In the genomic region with DNA sequence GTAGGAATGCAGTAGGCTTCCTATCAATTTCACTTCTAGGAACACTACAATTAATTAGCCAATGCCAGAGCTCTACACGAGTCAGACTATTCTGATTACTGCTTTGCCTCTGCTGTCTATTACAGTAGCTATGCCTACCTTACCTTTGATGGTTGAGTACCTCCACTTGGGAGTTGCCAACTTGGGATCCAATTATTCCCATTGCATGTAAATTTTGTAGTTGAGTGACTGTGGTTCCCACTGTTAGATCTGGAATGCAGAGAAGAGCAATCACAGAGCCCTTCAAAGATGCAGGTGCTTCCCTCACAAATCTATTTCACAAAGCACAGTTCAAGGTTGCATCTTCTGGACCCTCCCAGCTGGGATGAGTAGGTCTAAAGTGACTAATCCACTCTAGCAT, we compare ENCODE assay signal across 29 cellular contexts.
A peak's percentile ranks its signal among the peaks of the same experiment; 100 is the strongest.
DNase-seq lines count a peak whose midpoint lies in the region; ATAC-seq, FAIRE-seq and TF ChIP-seq lines count a peak whose summit lies in the region.
"Had no signal": no experiment of that assay in that cellular context is flagged by ENCODE, and none has a peak within 500 bp of the region (broad histone marks: within the 10 kb centered on the region; RNA-seq: fewer than 3 reads in every experiment).

No MANE protein-coding gene starts in this region.

- H3K4me2 ChIP-seq in HepG2 (ENCODE audit: low read depth, low read length): no peak overlapping the region
- H3K4me2 ChIP-seq: A549; BLaER1; BLaER1 treated with 17β-estradiol and CSF1 and Interleukin-3, amounts not matched to agents 10 nM and 100 nM had no signal

- no peak overlapping the region for H3K9ac ChIP-seq in HepG2 (ENCODE audit: insufficient read depth, low read depth, low read length)
- H3K9ac ChIP-seq: BLaER1; BLaER1 treated with 17β-estradiol and CSF1 and Interleukin-3, amounts not matched to agents 10 nM and 100 nM had no signal

- H3K27ac ChIP-seq in HEK293 (ENCODE audit: extremely low read depth, low read depth, low read length): no peak overlapping the region
- H3K27ac ChIP-seq in HepG2 (ENCODE audit: extremely low read length, insufficient read depth, low read length): no peak overlapping the region
- H3K27ac ChIP-seq: 22Rv1; A549; BLaER1; BLaER1 treated with 17β-estradiol and CSF1 and Interleukin-3, amounts not matched to agents 10 nM and 100 nM; C4-2B had no signal

- CTCF ChIA-PET in HEK293 (lab: Yijun Ruan, JAX): no interaction called here
- CTCF ChIA-PET in HepG2 (lab: Yijun Ruan, JAX; ENCODE audit: low intra/inter-chr PET ratio, low total read pairs): no interaction called here

- no peaks in the 10 kb centered on the region for H3K4me1 ChIP-seq in HEK293 (ENCODE audit: control insufficient read depth, insufficient read depth, low read length)
- H3K4me1 ChIP-seq in HepG2 (ENCODE audit: insufficient read depth, low read length): no peaks in the 10 kb centered on the region
- H3K4me1 ChIP-seq: A549; BE2C; BLaER1; BLaER1 treated with 17β-estradiol and CSF1 and Interleukin-3, amounts not matched to agents 10 nM and 100 nM; Caco-2 had no signal

- H2AFZ ChIP-seq in HepG2 (ENCODE audit: low read length): no peak overlapping the region

- TF ChIP-seq RAD21 in HepG2 (CRISPR knock-in tag; IDR thresholded peaks at IDR 0.05): no peak

- no peak for TF ChIP-seq CTCF in HEK293 (tag by site-specific recombination; IDR thresholded peaks at IDR 0.05)
- no peak for TF ChIP-seq CTCF in HepG2 (CRISPR knock-in tag; IDR thresholded peaks at IDR 0.05)

- H3K9me3 ChIP-seq in HEK293 (ENCODE audit: control insufficient read depth, insufficient read depth, low read depth, low read length) (no peaks in the 10 kb centered on the region), HepG2 (ENCODE audit: low read length) (no peaks in the 10 kb centered on the region)
- H3K9me3 ChIP-seq: A549, BE2C had no signal

- POLR2A ChIA-PET in HEK293 (lab: Yijun Ruan, JAX): no interaction called here
- POLR2A ChIA-PET in HepG2 (lab: Yijun Ruan, JAX): no interaction called here

- 0% methylated on average over 1 of the region's 1 CpG for WGBS in HepG2 (ENCODE audit: low lambda C conversion rate)

- no peak for ATAC-seq in HepG2
- ATAC-seq: A549; CD8-positive, alpha-beta T cell had no signal

- no peaks in the 10 kb centered on the region for H3K36me3 ChIP-seq in HEK293 (ENCODE audit: control insufficient read depth in 2 of 2, insufficient read depth in 1 of 2, low read length in 2 of 2)
- H3K36me3 ChIP-seq in HepG2 (replicated peaks in 1 of 2; ENCODE audit: control insufficient read depth in 1 of 2, insufficient read depth in 2 of 2, low read length in 2 of 2): no peaks in the 10 kb centered on the region
- H3K36me3 ChIP-seq: BE2C; BLaER1; BLaER1 treated with 17β-estradiol and CSF1 and Interleukin-3, amounts not matched to agents 10 nM and 100 nM had no signal

- intact Hi-C loops in HepG2 (cut with micrococcal nuclease; ENCODE audit: unreplicated experiment): no loop called here

- TF ChIP-seq EP300 in HepG2 (IDR thresholded peaks at IDR 0.05; ENCODE audit: low read depth in 2 of 2, low read length in 2 of 2) (no peak), HepG2 (CRISPR knock-in tag; IDR thresholded peaks at IDR 0.05; ENCODE audit: borderline replicate concordance) (no peak)

- no peaks in the 10 kb centered on the region for H3K27me3 ChIP-seq in HepG2 (ENCODE audit: control insufficient read depth in 1 of 2, insufficient read depth in 2 of 2, low read length in 2 of 2)
- H3K27me3 ChIP-seq: BE2C; BLaER1; BLaER1 treated with 17β-estradiol and CSF1 and Interleukin-3, amounts not matched to agents 10 nM and 100 nM had no signal

- H4K20me1 ChIP-seq in HepG2 (ENCODE audit: insufficient read depth, low read length): no peaks in the 10 kb centered on the region
- H4K20me1 ChIP-seq: BLaER1; BLaER1 treated with 17β-estradiol and CSF1 and Interleukin-3, amounts not matched to agents 10 nM and 100 nM had no signal

- H3K4me3 ChIP-seq in HEK293 (ENCODE audit: low read depth, low read length): no peak overlapping the region
- H3K4me3 ChIP-seq in HepG2 (replicated peaks in 1 of 3; ENCODE audit: insufficient read depth in 1 of 3, low read depth in 2 of 3, low read length in 3 of 3): no peak overlapping the region
- H3K4me3 ChIP-seq: A549; BLaER1; BLaER1 treated with 17β-estradiol and CSF1 and Interleukin-3, amounts not matched to agents 10 nM and 100 nM had no signal

- FAIRE-seq in HepG2 (lab: Jason Lieb, UNC): no peak
- FAIRE-seq: A204.1, A549, D721Med had no signal

- no peak for DNase-seq in HepG2 (ENCODE audit: low spot score)
- DNase-seq: 8988T; ACHN; AML-193; BE2C; C1 segment of cervical spinal cord; Caco-2; Calu3; CD4-positive, alpha-beta memory T cell; CD4-positive, alpha-beta T cell; CD4-positive, CD25-positive, alpha-beta regulatory T cell; CD8-positive, alpha-beta memory T cell; CD8-positive, alpha-beta T cell; COR-L47; DMS 273 treated with DMSO at 0.1 percent for 48 hours; DMS153; DMS53; DMS79; DMS79 treated with DMSO at 0.1 percent for 48 hours; DND-41; EL had no signal

- in situ Hi-C loops in HepG2 (cut with HindIII; ENCODE audit: extremely low pct_ligation_motif_present, low pct_unique_long_range_greater_than_20kb): no loop called here

- H3K79me2 ChIP-seq in HepG2 (ENCODE audit: insufficient read depth, low read length): no peaks in the 10 kb centered on the region

- BruUV-seq in HepG2 (replicated peaks; lab: Mats Ljungman, UMichigan): no TSS peak

- no peak for TF ChIP-seq POLR2A in HepG2 (IDR thresholded peaks at IDR 0.05; ENCODE audit: insufficient read depth in 1 of 2, low read depth in 2 of 2, low read length in 2 of 2)

TF ChIP-seq in HEK293, 187 proteins besides CTCF, POLR2A, EP300 and RAD21:
- no peak for TF ChIP-seq ZNF404 (tag by site-specific recombination; IDR thresholded peaks at IDR 0.05)
- TF ChIP-seq KLF10 (tag by site-specific recombination; IDR thresholded peaks at IDR 0.05): no peak
- TF ChIP-seq ZNF302 (tag by site-specific recombination; IDR thresholded peaks at IDR 0.05; ENCODE audit: low read depth): peak; percentile 93; the same call in 1 of the 2 replicates

TF ChIP-seq in HepG2, 621 proteins besides CTCF, POLR2A, EP300 and RAD21 (continues in another document):
- no peak for TF ChIP-seq KMT2B (CRISPR knock-in tag; IDR thresholded peaks at IDR 0.05)
- TF ChIP-seq ZNF235 (CRISPR knock-in tag; IDR thresholded peaks at IDR 0.05; ENCODE audit: borderline replicate concordance): no peak
- no peak for TF ChIP-seq ZNF792 (CRISPR knock-in tag; IDR thresholded peaks at IDR 0.05)
- no peak for TF ChIP-seq TSC22D2 (CRISPR knock-in tag; IDR thresholded peaks at IDR 0.05; ENCODE audit: borderline replicate concordance)
- TF ChIP-seq FOXJ3 (CRISPR knock-in tag; IDR thresholded peaks at IDR 0.05; ENCODE audit: borderline replicate concordance): no peak
- TF ChIP-seq PHB2 (IDR thresholded peaks at IDR 0.05; ENCODE audit: partially characterized antibody): no peak
- TF ChIP-seq, protein P1, sequence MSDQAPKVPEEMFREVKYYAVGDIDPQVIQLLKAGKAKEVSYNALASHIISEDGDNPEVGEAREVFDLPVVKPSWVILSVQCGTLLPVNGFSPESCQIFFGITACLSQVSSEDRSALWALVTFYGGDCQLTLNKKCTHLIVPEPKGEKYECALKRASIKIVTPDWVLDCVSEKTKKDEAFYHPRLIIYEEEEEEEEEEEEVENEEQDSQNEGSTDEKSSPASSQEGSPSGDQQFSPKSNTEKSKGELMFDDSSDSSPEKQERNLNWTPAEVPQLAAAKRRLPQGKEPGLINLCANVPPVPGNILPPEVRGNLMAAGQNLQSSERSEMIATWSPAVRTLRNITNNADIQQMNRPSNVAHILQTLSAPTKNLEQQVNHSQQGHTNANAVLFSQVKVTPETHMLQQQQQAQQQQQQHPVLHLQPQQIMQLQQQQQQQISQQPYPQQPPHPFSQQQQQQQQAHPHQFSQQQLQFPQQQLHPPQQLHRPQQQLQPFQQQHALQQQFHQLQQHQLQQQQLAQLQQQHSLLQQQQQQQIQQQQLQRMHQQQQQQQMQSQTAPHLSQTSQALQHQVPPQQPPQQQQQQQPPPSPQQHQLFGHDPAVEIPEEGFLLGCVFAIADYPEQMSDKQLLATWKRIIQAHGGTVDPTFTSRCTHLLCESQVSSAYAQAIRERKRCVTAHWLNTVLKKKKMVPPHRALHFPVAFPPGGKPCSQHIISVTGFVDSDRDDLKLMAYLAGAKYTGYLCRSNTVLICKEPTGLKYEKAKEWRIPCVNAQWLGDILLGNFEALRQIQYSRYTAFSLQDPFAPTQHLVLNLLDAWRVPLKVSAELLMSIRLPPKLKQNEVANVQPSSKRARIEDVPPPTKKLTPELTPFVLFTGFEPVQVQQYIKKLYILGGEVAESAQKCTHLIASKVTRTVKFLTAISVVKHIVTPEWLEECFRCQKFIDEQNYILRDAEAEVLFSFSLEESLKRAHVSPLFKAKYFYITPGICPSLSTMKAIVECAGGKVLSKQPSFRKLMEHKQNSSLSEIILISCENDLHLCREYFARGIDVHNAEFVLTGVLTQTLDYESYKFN (CRISPR knock-in tag; conservative IDR thresholded peaks at IDR 0.05): no peak
- TF ChIP-seq, protein P2, sequence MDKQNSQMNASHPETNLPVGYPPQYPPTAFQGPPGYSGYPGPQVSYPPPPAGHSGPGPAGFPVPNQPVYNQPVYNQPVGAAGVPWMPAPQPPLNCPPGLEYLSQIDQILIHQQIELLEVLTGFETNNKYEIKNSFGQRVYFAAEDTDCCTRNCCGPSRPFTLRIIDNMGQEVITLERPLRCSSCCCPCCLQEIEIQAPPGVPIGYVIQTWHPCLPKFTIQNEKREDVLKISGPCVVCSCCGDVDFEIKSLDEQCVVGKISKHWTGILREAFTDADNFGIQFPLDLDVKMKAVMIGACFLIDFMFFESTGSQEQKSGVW (CRISPR knock-in tag; IDR thresholded peaks at IDR 0.05; ENCODE audit: borderline replicate concordance): no peak
- no peak for TF ChIP-seq YEATS2 (CRISPR knock-in tag; IDR thresholded peaks at IDR 0.05; ENCODE audit: borderline replicate concordance)
